ENCODE assay signal across 9 cellular contexts in the genomic region with DNA sequence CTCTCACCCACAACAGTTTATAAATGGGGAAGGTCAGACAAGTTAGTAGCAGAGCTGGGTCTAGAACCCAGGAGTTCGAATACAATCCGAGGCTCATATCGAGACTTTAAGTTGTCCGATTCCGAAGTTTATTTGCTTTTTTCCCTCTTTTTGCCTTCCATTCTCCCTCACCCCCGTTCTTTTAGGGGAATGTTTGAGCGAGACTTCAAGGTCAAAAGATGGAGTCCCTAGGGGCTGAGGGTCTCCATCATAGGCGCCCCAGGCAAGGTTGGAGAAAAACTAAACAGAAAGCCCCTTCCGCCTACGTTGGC. TPM values are rescaled to one million over a fixed set of nuclear protein-coding genes. Genes with fewer than 3 reads are reported as not detected.
DNase-seq lines count a peak whose midpoint lies in the region; ATAC-seq, FAIRE-seq and TF ChIP-seq lines count a peak whose summit lies in the region.
"Had no signal": no experiment of that assay in that cellular context is flagged by ENCODE, and none has a peak within 500 bp of the region (broad histone marks: within the 10 kb centered on the region; RNA-seq: fewer than 3 reads in every experiment).

No MANE protein-coding gene starts in this region.

- peaks cover 57% of the 10 kb centered on the region for H3K4me1 ChIP-seq in HepG2 (ENCODE audit: insufficient read depth, low read length)

- 63% methylated on average over 10 of the region's 10 CpGs for WGBS in HepG2 (ENCODE audit: low lambda C conversion rate)

- H3K36me3 ChIP-seq in HepG2 (replicated peaks in 1 of 2; ENCODE audit: control insufficient read depth in 1 of 2, insufficient read depth in 2 of 2, low read length in 2 of 2): peaks cover 8 to 21% of the 10 kb centered on the region in 2 experiments

- POLR2A ChIA-PET in HepG2 (lab: Yijun Ruan, JAX): interaction anchor here (0.7 to 5.7 kb wide), 4 partner anchors 12 to 1008 kb away, joined by 5 to 31 read pairs (median 6); no protein-coding TSS in a partner anchor

- TF ChIP-seq EP300 in HepG2 (IDR thresholded peaks at IDR 0.05; ENCODE audit: low read depth in 2 of 2, low read length in 2 of 2) (no peak), HepG2 (CRISPR knock-in tag; IDR thresholded peaks at IDR 0.05; ENCODE audit: borderline replicate concordance) (no peak)

- H3K27ac Mint-ChIP-seq in T-helper 1 cell treated with Interleukin-12 subunit alpha and Interleukin-12 subunit beta and Interleukin-4 antibody, amounts not matched to agents 30 μg/mL and 1 μg/mL, for 36 hours: peak overlapping the region; percentile 82

- in situ Hi-C loops in HepG2 (cut with HindIII; ENCODE audit: extremely low pct_ligation_motif_present, low pct_unique_long_range_greater_than_20kb): loop anchor here (25.0 kb wide), 3 partner anchors 674 to 999 kb away; no protein-coding TSS in a partner anchor

- intact Hi-C loops in HepG2 (cut with micrococcal nuclease; ENCODE audit: unreplicated experiment): loop anchor here (2.0 to 5.0 kb wide), 2 partner anchors 1099 to 1411 kb away; no protein-coding TSS in a partner anchor

- peaks cover 54% of the 10 kb centered on the region for H3K4me1 Mint-ChIP-seq in T-helper 1 cell treated with Interleukin-12 subunit alpha and Interleukin-12 subunit beta and Interleukin-4 antibody, amounts not matched to agents 30 μg/mL and 1 μg/mL, for 36 hours (ENCODE audit: low read depth)

- TF ChIP-seq CTCF in HepG2 (CRISPR knock-in tag; IDR thresholded peaks at IDR 0.05): no peak

- no peaks in the 10 kb centered on the region for H3K9me3 ChIP-seq in HepG2 (ENCODE audit: low read length)

- ATAC-seq in HepG2 (no peak), GM21723 (IDR thresholded peaks at IDR 0.05; ENCODE audit: unreplicated experiment) (no peak)

- H3K27ac ChIP-seq in angular gyrus (ENCODE audit: low read depth, low read length) (peak overlapping the region; percentile 42), HepG2 (ENCODE audit: extremely low read length, insufficient read depth, low read length) (peak overlapping the region; percentile 100), temporal lobe (ENCODE audit: low read depth, low read length) (peak overlapping the region; percentile 78)

- H3K79me2 ChIP-seq in HepG2 (ENCODE audit: insufficient read depth, low read length): peaks cover 97% of the 10 kb centered on the region

- BruUV-seq in HepG2 (replicated peaks; lab: Mats Ljungman, UMichigan): no TSS peak

- H3K27me3 Mint-ChIP-seq in T-helper 1 cell treated with Interleukin-12 subunit alpha and Interleukin-12 subunit beta and Interleukin-4 antibody, amounts not matched to agents 30 μg/mL and 1 μg/mL, for 36 hours (ENCODE audit: low read depth): no peaks in the 10 kb centered on the region

- no peak overlapping the region for H2AFZ ChIP-seq in HepG2 (ENCODE audit: low read length)

- peaks cover 96% of the 10 kb centered on the region for H4K20me1 ChIP-seq in HepG2 (ENCODE audit: insufficient read depth, low read length)

- no peaks in the 10 kb centered on the region for H3K27me3 ChIP-seq in HepG2 (ENCODE audit: control insufficient read depth in 1 of 2, insufficient read depth in 2 of 2, low read length in 2 of 2)

- no peak for TF ChIP-seq POLR2A in HepG2 (IDR thresholded peaks at IDR 0.05; ENCODE audit: insufficient read depth in 1 of 2, low read depth in 2 of 2, low read length in 2 of 2)

- peaks cover 17% of the 10 kb centered on the region for H3K36me3 Mint-ChIP-seq in T-helper 1 cell treated with Interleukin-12 subunit alpha and Interleukin-12 subunit beta and Interleukin-4 antibody, amounts not matched to agents 30 μg/mL and 1 μg/mL, for 36 hours (ENCODE audit: low read depth)

- DNase-seq in T-helper 1 cell (no peak), HepG2 (ENCODE audit: low spot score) (no peak), NCI-H774 (lab: John Stamatoyannopoulos, UW) (no peak), hepatic stellate cell (ENCODE audit: low spot score) (no peak)

- no peak for FAIRE-seq in HepG2 (lab: Jason Lieb, UNC)

- peak overlapping the region; percentile 95 for H3K4me3 Mint-ChIP-seq in T-helper 1 cell treated with Interleukin-12 subunit alpha and Interleukin-12 subunit beta and Interleukin-4 antibody, amounts not matched to agents 30 μg/mL and 1 μg/mL, for 36 hours

- H3K4me2 ChIP-seq in HepG2 (ENCODE audit: low read depth, low read length): peak overlapping the region; percentile 95

- H3K9me3 Mint-ChIP-seq in T-helper 1 cell treated with Interleukin-12 subunit alpha and Interleukin-12 subunit beta and Interleukin-4 antibody, amounts not matched to agents 30 μg/mL and 1 μg/mL, for 36 hours: no peaks in the 10 kb centered on the region

- H3K9ac ChIP-seq in HepG2 (ENCODE audit: insufficient read depth, low read depth, low read length): peak overlapping the region; percentile 99

- CTCF ChIA-PET in HepG2 (lab: Yijun Ruan, JAX; ENCODE audit: low intra/inter-chr PET ratio, low total read pairs): interaction anchor here (2.7 to 3.5 kb wide), 2 partner anchors 1216 to 1219 kb away, joined by 8 to 16 read pairs; no protein-coding TSS in a partner anchor

- no peak for TF ChIP-seq RAD21 in HepG2 (CRISPR knock-in tag; IDR thresholded peaks at IDR 0.05)

- peak overlapping the region; percentile 45 to 99 (median 98) for H3K4me3 ChIP-seq in HepG2 (replicated peaks in 1 of 3; ENCODE audit: insufficient read depth in 1 of 3, low read depth in 2 of 3, low read length in 3 of 3)

TF ChIP-seq in HepG2, 621 proteins besides CTCF, POLR2A, EP300 and RAD21 (continues in another document):
- no peak for TF ChIP-seq HNRNPK (IDR thresholded peaks at IDR 0.05; ENCODE audit: low read depth, low read length, poor library complexity, severe bottlenecking)
- no peak for TF ChIP-seq ZNF747 (CRISPR knock-in tag; IDR thresholded peaks at IDR 0.05; ENCODE audit: borderline replicate concordance)
- TF ChIP-seq ZSCAN29 (CRISPR knock-in tag; conservative IDR thresholded peaks at IDR 0.05): 0 out of 2 replicates have a peak, but pooled peaks have one; percentile 4
- peak; percentile 41 for TF ChIP-seq ASH2L (IDR thresholded peaks at IDR 0.05; ENCODE audit: insufficient read length, low read depth, low read length)
- TF ChIP-seq CCDC6 (CRISPR knock-in tag; IDR thresholded peaks at IDR 0.05): peak; percentile 67; the same call in 1 of the 2 replicates
- TF ChIP-seq ZNF615 (CRISPR knock-in tag; IDR thresholded peaks at IDR 0.05; ENCODE audit: borderline replicate concordance): no peak

RNA-seq across cellular contexts. Expression of gene BCL6, which starts 7.2 kb away (rescaled TPM):
- total RNA-seq in HepG2 (2016; rRNA removed; fragmentation: Illumina TruSeq; extraction: Trizol): 20.3 and 21.2 TPM in 2 replicates
- total RNA-seq in HepG2 (2016; cell fraction: cytosol; rRNA removed; fragmentation: Illumina TruSeq; extraction: Trizol; ENCODE audit: low read depth): 5.3 and 5.8 TPM in 2 replicates
- 12.4 and 21.0 TPM in 2 replicates for total RNA-seq in HepG2 (2016; cell fraction: insoluble cytoplasmic fraction; rRNA removed; fragmentation: Illumina TruSeq; extraction: Trizol)
- total RNA-seq in HepG2 (2016; cell fraction: membrane; rRNA removed; fragmentation: Illumina TruSeq; extraction: Trizol): 8.3 and 11.0 TPM in 2 replicates
- total RNA-seq in HepG2 (2016; cell fraction: nucleus; rRNA removed; fragmentation: Illumina TruSeq; extraction: Trizol): 25.9 and 29.9 TPM in 2 replicates
- polyA plus RNA-seq in HepG2 (2011; rRNA removed): 53.7 and 67.5 TPM in 2 replicates
- polyA plus RNA-seq in HepG2 (2011; cell fraction: cytosol; rRNA removed): 18.9 and 19.0 TPM in 2 replicates
- 286 and 355 TPM in 2 replicates for polyA plus RNA-seq in HepG2 (2011; cell fraction: nucleus; rRNA removed)
- 95.9 and 236 TPM in 2 replicates for polyA plus RNA-seq in HepG2 (2012)
- polyA plus RNA-seq in HepG2 (2016; cell fraction: cytosol; fragmentation: Illumina TruSeq; extraction: Trizol; ENCODE audit: low read depth): 1.1 and 1.4 TPM in 2 replicates
- 19.4 and 26.5 TPM in 2 replicates for polyA plus RNA-seq in HepG2 (2016; cell fraction: insoluble cytoplasmic fraction; fragmentation: Illumina TruSeq; extraction: Trizol; ENCODE audit: low read depth)
- polyA plus RNA-seq in HepG2 (2016; cell fraction: membrane; fragmentation: Illumina TruSeq; extraction: Trizol; ENCODE audit: low read depth): 3.5 and 4.8 TPM in 2 replicates
- polyA plus RNA-seq in HepG2 (2016; cell fraction: nucleus; fragmentation: Illumina TruSeq; extraction: Trizol; ENCODE audit: insufficient read depth, low read depth): 95.1 and 111 TPM in 2 replicates
- 16.4 and 68.3 TPM in 2 replicates for polyA minus RNA-seq in HepG2 (2011; rRNA and poly(A)+ RNA removed; ENCODE audit: low replicate concordance)
- 22.3 and 35.5 TPM in 2 replicates for polyA minus RNA-seq in HepG2 (2011; cell fraction: cytosol; rRNA and poly(A)+ RNA removed)
- polyA minus RNA-seq in HepG2 (2011; cell fraction: nucleus; rRNA and poly(A)+ RNA removed): 81.2 and 114 TPM in 2 replicates
- 14.0 TPM for total RNA-seq in temporal lobe

RNA-seq across cellular contexts. Expression of gene RTP2, which starts 35.7 kb away (rescaled TPM):
- total RNA-seq in HepG2 (2016; rRNA removed; fragmentation: Illumina TruSeq; extraction: Trizol) (not detected in 2 replicates), temporal lobe (not detected)
- total RNA-seq in HepG2 (2016; cell fraction: cytosol; rRNA removed; fragmentation: Illumina TruSeq; extraction: Trizol; ENCODE audit: low read depth): not detected in 2 replicates
- not detected in 2 replicates for total RNA-seq in HepG2 (2016; cell fraction: insoluble cytoplasmic fraction; rRNA removed; fragmentation: Illumina TruSeq; extraction: Trizol)
- total RNA-seq in HepG2 (2016; cell fraction: membrane; rRNA removed; fragmentation: Illumina TruSeq; extraction: Trizol): not detected in 2 replicates
- not detected in 2 replicates for total RNA-seq in HepG2 (2016; cell fraction: nucleus; rRNA removed; fragmentation: Illumina TruSeq; extraction: Trizol)
- polyA plus RNA-seq in HepG2 (2011; rRNA removed): not detected in 2 replicates
- polyA plus RNA-seq in HepG2 (2011; cell fraction: cytosol; rRNA removed): not detected in 2 replicates
- polyA plus RNA-seq in HepG2 (2011; cell fraction: nucleus; rRNA removed): not detected in 2 replicates
- polyA plus RNA-seq in HepG2 (2012): not detected in 2 replicates
- not detected in 2 replicates for polyA plus RNA-seq in HepG2 (2016; cell fraction: cytosol; fragmentation: Illumina TruSeq; extraction: Trizol; ENCODE audit: low read depth)
- not detected in 2 replicates for polyA plus RNA-seq in HepG2 (2016; cell fraction: insoluble cytoplasmic fraction; fragmentation: Illumina TruSeq; extraction: Trizol; ENCODE audit: low read depth)
- not detected in 2 replicates for polyA plus RNA-seq in HepG2 (2016; cell fraction: membrane; fragmentation: Illumina TruSeq; extraction: Trizol; ENCODE audit: low read depth)
- not detected in 2 replicates for polyA plus RNA-seq in HepG2 (2016; cell fraction: nucleus; fragmentation: Illumina TruSeq; extraction: Trizol; ENCODE audit: insufficient read depth, low read depth)
- polyA minus RNA-seq in HepG2 (2011; rRNA and poly(A)+ RNA removed; ENCODE audit: low replicate concordance): 0.19 TPM in 1 of 2 replicates, not detected in the other
- polyA minus RNA-seq in HepG2 (2011; cell fraction: cytosol; rRNA and poly(A)+ RNA removed): not detected in 2 replicates
- not detected in 2 replicates for polyA minus RNA-seq in HepG2 (2011; cell fraction: nucleus; rRNA and poly(A)+ RNA removed)
- total RNA-seq: HT1080 had no signal

Comparison
In these comparisons a context has a peak if more than half of its experiments do, and no peak if none do; other contexts are left out.
1. H3K27ac ChIP-seq: peak in every context shown above with its lines; median percentile 100 in HepG2; 78 in temporal lobe; 42 in angular gyrus.